ENCODE assay signal across 10 cellular contexts in genomic region chr12:94174576-94174975, GRCh38. TPM values are rescaled to one million over a fixed set of nuclear protein-coding genes. Genes with fewer than 3 reads are reported as not detected.
A peak's percentile ranks its signal among the peaks of the same experiment; 100 is the strongest.
DNase-seq lines count a peak whose midpoint lies in the region; ATAC-seq and TF ChIP-seq lines count a peak whose summit lies in the region.
"Had no signal": no experiment of that assay in that cellular context is flagged by ENCODE, and none has a peak within 500 bp of the region (broad histone marks: within the 10 kb centered on the region; RNA-seq: fewer than 3 reads in every experiment).

No MANE protein-coding gene starts in this region.

- peaks cover 48% of the 10 kb centered on the region for H3K4me1 Mint-ChIP-seq in CD4-positive, alpha-beta T cell (ENCODE audit: low read depth)

- peak; percentile 57 for ATAC-seq in CD4-positive, alpha-beta T cell (ENCODE audit: poor library complexity)
- peak; percentile 34 for ATAC-seq in GM21447 (IDR thresholded peaks at IDR 0.05; ENCODE audit: unreplicated experiment)

- no peak overlapping the region for H3K27ac Mint-ChIP-seq in CD4-positive, alpha-beta T cell

- H3K36me3 ChIP-seq in ovary = no peaks in the 10 kb centered on the region
- no peaks in the 10 kb centered on the region for H3K36me3 ChIP-seq in WERI-Rb-1

- intact Hi-C loops in CD4-positive, alpha-beta T cell (cut with DNase I, micrococcal nuclease) = no loop called here
- intact Hi-C loops in cardiac septum (cut with DNase I) (no loop called here), ovary (cut with DNase I) (no loop called here)

- no peak overlapping the region for H3K4me3 Mint-ChIP-seq in CD4-positive, alpha-beta T cell

- POLR2A ChIA-PET in CD4-positive, alpha-beta T cell (lab: Charles Lee) = interaction anchor here (1.7 kb wide), 1 partner anchor 34 kb away, joined by 6 read pairs; no protein-coding TSS in a partner anchor

- no peaks in the 10 kb centered on the region for H3K36me3 Mint-ChIP-seq in CD4-positive, alpha-beta T cell (ENCODE audit: low read depth)

- WGBS in ovary, 3 donors = 79 to 92% (median 86%) methylated on average over 1 of the region's 1 CpG

- TF ChIP-seq POLR2A in ovary (IDR thresholded peaks at IDR 0.05) = no peak

- DNase-seq in CD4-positive, alpha-beta T cell = no peak
- peak; percentile 94 for DNase-seq in SIG-M5 treated with dmso at 0.1 percent for 504 hours (lab: John Stamatoyannopoulos, UW; ENCODE audit: unreplicated experiment)
- DNase-seq in cardiac septum (ENCODE audit: low spot score) = peak; percentile 87
- no peak for DNase-seq in ovary
- DNase-seq in NCI-H82 (lab: John Stamatoyannopoulos, UW) = no peak
- no peak for DNase-seq in RPMI8226
- DNase-seq in WERI-Rb-1 = no peak
- DNase-seq: dorsolateral prefrontal cortex, NCI-H1105 had no signal

- no peak overlapping the region for H3K27ac ChIP-seq in CD4-positive, alpha-beta T cell (ENCODE audit: low read depth, low read length)
- H3K27ac ChIP-seq in ovary (no peak overlapping the region), WERI-Rb-1 (no peak overlapping the region)

- no peaks in the 10 kb centered on the region for H3K9me3 ChIP-seq in CD4-positive, alpha-beta T cell (ENCODE audit: control insufficient read depth, low read length)
- H3K9me3 ChIP-seq in ovary = no peaks in the 10 kb centered on the region
- no peaks in the 10 kb centered on the region for H3K9me3 ChIP-seq in WERI-Rb-1 (ENCODE audit: severe bottlenecking)

- no peaks in the 10 kb centered on the region for H3K9me3 Mint-ChIP-seq in CD4-positive, alpha-beta T cell

- no peaks in the 10 kb centered on the region for H3K27me3 Mint-ChIP-seq in CD4-positive, alpha-beta T cell

- H3K4me1 ChIP-seq in ovary (ENCODE audit: insufficient read depth) = no peaks in the 10 kb centered on the region

- TF ChIP-seq CTCF in CD4-positive, alpha-beta T cell (IDR thresholded peaks at IDR 0.05) = no peak
- TF ChIP-seq CTCF in ovary (IDR thresholded peaks at IDR 0.05) (no peak), WERI-Rb-1 (IDR thresholded peaks at IDR 0.05; ENCODE audit: low read depth, low read length) (no peak)

- no peak for TF ChIP-seq EP300 in ovary (IDR thresholded peaks at IDR 0.05)

- H3K27me3 ChIP-seq in CD4-positive, alpha-beta T cell (ENCODE audit: control insufficient read depth, insufficient read depth, low read length) = no peaks in the 10 kb centered on the region
- H3K27me3 ChIP-seq in ovary (no peaks in the 10 kb centered on the region), WERI-Rb-1 (ENCODE audit: insufficient read depth, low read depth, severe bottlenecking) (no peaks in the 10 kb centered on the region)
- H3K27me3 ChIP-seq: dorsolateral prefrontal cortex had no signal

- H3K4me3 ChIP-seq in ovary = no peak overlapping the region
- H3K4me3 ChIP-seq in WERI-Rb-1 (ENCODE audit: low read depth, low read length) = no peak overlapping the region
- H3K4me3 ChIP-seq: dorsolateral prefrontal cortex had no signal

- CTCF ChIA-PET in CD4-positive, alpha-beta T cell (lab: Charles Lee) = no interaction called here

RNA-seq across cellular contexts. Expression of gene PLXNC1, which starts 26.2 kb away (rescaled TPM):
- total RNA-seq in CD4-positive, alpha-beta T cell = 1 to 10 TPM; 5.2 to 5.3 TPM
- total RNA-seq in cardiac septum = 4.4 TPM
- total RNA-seq in ovary = 10 to 100 TPM in 6 of 7 donors, 1 to 10 TPM in 1; 9.8 to 33.7 (median 19.5) TPM
- 10 to 100 TPM in 1 of 2 donors, 1 to 10 TPM in 1; 8.2 to 13.9 TPM for polyA plus RNA-seq in ovary

Comparison
In these comparisons a context has a peak if more than half of its experiments do, and no peak if none do; other contexts are left out.
1. DNase-seq: peak in SIG-M5 treated with dmso at 0.1 percent for 504 hours (single experiment) and cardiac septum (single experiment); none in CD4-positive, alpha-beta T cell (0 of 10), ovary (0 of 5), NCI-H82 (single experiment), RPMI8226 (single experiment) and WERI-Rb-1 (single experiment).